In genomic region chr16:11101695-11102522, GRCh38 we compare ENCODE assay signal across 1 cellular context.
TF ChIP-seq lines count a peak whose summit lies in the region.

No MANE protein-coding gene starts in this region.

TF ChIP-seq in SK-N-SH, 30 proteins besides CTCF, POLR2A, EP300 and RAD21 (continued from another document):
- TF ChIP-seq REST (IDR thresholded peaks at IDR 0.05; ENCODE audit: low read depth, low read length) (no peak), EZH2phosphoT487 (IDR thresholded peaks at IDR 0.05; ENCODE audit: borderline replicate concordance, low read depth) (no peak), MAX (IDR thresholded peaks at IDR 0.05; ENCODE audit: low read depth) (no peak), USF2 (IDR thresholded peaks at IDR 0.05; ENCODE audit: borderline replicate concordance, low read depth, low read length) (no peak), FOXJ3 (CRISPR knock-in tag; IDR thresholded peaks at IDR 0.05) (no peak), IRF3 (IDR thresholded peaks at IDR 0.05; ENCODE audit: low read depth, low read length) (no peak), NFIC (IDR thresholded peaks at IDR 0.05; ENCODE audit: borderline replicate concordance) (no peak), SMC3 (IDR thresholded peaks at IDR 0.05; ENCODE audit: low read depth, low read length) (no peak), JUND (IDR thresholded peaks at IDR 0.05) (no peak), FOXM1 (IDR thresholded peaks at IDR 0.05; ENCODE audit: low read depth) (no peak), GATA2 (CRISPR knock-in tag; IDR thresholded peaks at IDR 0.05) (no peak), FOSL2 (IDR thresholded peaks at IDR 0.05; ENCODE audit: borderline replicate concordance, low read depth) (no peak)
